9 cellular contexts compared by ENCODE assay signal in genomic region chr7:104985259-104985617, GRCh38. TPM values are rescaled to one million over a fixed set of nuclear protein-coding genes. Genes with fewer than 3 reads are reported as not detected.
DNase-seq lines count a peak whose midpoint lies in the region; ATAC-seq and TF ChIP-seq lines count a peak whose summit lies in the region.
"Had no signal": no experiment of that assay in that cellular context is flagged by ENCODE, and none has a peak within 500 bp of the region (broad histone marks: within the 10 kb centered on the region; RNA-seq: fewer than 3 reads in every experiment).

No MANE protein-coding gene starts in this region.

- H3K27ac Mint-ChIP-seq in endodermal cell, result peak overlapping the region; percentile 99

- peaks cover 7% of the 10 kb centered on the region for H3K36me3 Mint-ChIP-seq in endodermal cell (ENCODE audit: low read depth)

- H3K4me3 ChIP-seq in OCI-LY3 (ENCODE audit: low read length) (peak overlapping the region; percentile 83), endodermal cell (ENCODE audit: low read length) (peak overlapping the region; percentile 81), rectal smooth muscle tissue (ENCODE audit: low read length) (no peak overlapping the region)

- 67 to 100% methylated on average over 1 of the region's 1 CpG for WGBS in endodermal cell (ENCODE audit: insufficient coverage in 1 of 2, insufficient read length in 1 of 2), 2 experiments

- H3K4me1 ChIP-seq in OCI-LY3 (ENCODE audit: low read length) (peaks cover 57% of the 10 kb centered on the region), endodermal cell (ENCODE audit: control insufficient read depth, insufficient read depth, low read length) (peaks cover 17% of the 10 kb centered on the region), rectal smooth muscle tissue (ENCODE audit: control insufficient read depth, insufficient read depth, low read length) (peaks cover 21% of the 10 kb centered on the region)

- no peak overlapping the region for H2AFZ ChIP-seq in OCI-LY3 (ENCODE audit: low read depth, low read length)

- peak overlapping the region; percentile 85 for H3K4me3 Mint-ChIP-seq in endodermal cell

- ATAC-seq in GM19324 (IDR thresholded peaks at IDR 0.05; ENCODE audit: low FRiP score, unreplicated experiment), result no peak

- H3K27ac ChIP-seq in OCI-LY3 (ENCODE audit: low read length) (peak overlapping the region; percentile 76), endodermal cell (ENCODE audit: low read depth, low read length) (no peak overlapping the region), rectal smooth muscle tissue (ENCODE audit: low read depth, low read length) (peak overlapping the region; percentile 96)

- H3K79me2 ChIP-seq in OCI-LY3 (ENCODE audit: low read length), result peaks cover 26% of the 10 kb centered on the region

- H3K27me3 ChIP-seq in OCI-LY3 (ENCODE audit: low read depth, low read length), result no peaks in the 10 kb centered on the region
- H3K27me3 ChIP-seq in endodermal cell (ENCODE audit: control insufficient read depth, insufficient read depth, low read length, poor library complexity, severe bottlenecking), result no peaks in the 10 kb centered on the region
- no peaks in the 10 kb centered on the region for H3K27me3 ChIP-seq in rectal smooth muscle tissue (ENCODE audit: control insufficient read depth, insufficient read depth, low read length)

- DNase-seq in DMS53 (lab: John Stamatoyannopoulos, UW), result peak; percentile 44
- no peak for DNase-seq in DMS53 treated with DMSO at 0.1 percent for 48 hours (lab: John Stamatoyannopoulos, UW; ENCODE audit: unreplicated experiment)
- no peak for DNase-seq in endodermal cell
- DNase-seq in activated CD4-positive, CD25-positive, alpha-beta regulatory T cell (lab: John Stamatoyannopoulos, UW), result no peak
- DNase-seq in activated effector memory CD4-positive, alpha-beta T cell treated with Interleukin-2 at 50 U/mL for 16 hours, result no peak
- DNase-seq: dermis blood vessel endothelial cell had no signal

- no peaks in the 10 kb centered on the region for H3K9me3 Mint-ChIP-seq in endodermal cell

- H3K36me3 ChIP-seq in OCI-LY3 (replicated peaks; ENCODE audit: low read depth, low read length), result no peaks in the 10 kb centered on the region
- H3K36me3 ChIP-seq in endodermal cell (ENCODE audit: control insufficient read depth, insufficient read depth, low read length), result peaks cover 20% of the 10 kb centered on the region
- no peaks in the 10 kb centered on the region for H3K36me3 ChIP-seq in rectal smooth muscle tissue (ENCODE audit: control insufficient read depth, insufficient read depth, low read length)

- peaks cover 48% of the 10 kb centered on the region for H3K4me1 Mint-ChIP-seq in endodermal cell

- H3K9ac ChIP-seq in OCI-LY3 (ENCODE audit: low read length) (no peak overlapping the region), endodermal cell (ENCODE audit: extremely low read depth, low read length, poor library complexity, severe bottlenecking) (no peak overlapping the region), rectal smooth muscle tissue (ENCODE audit: low read length) (no peak overlapping the region)

- no peaks in the 10 kb centered on the region for H3K27me3 Mint-ChIP-seq in endodermal cell (ENCODE audit: insufficient read depth)

- no peaks in the 10 kb centered on the region for H3K9me3 ChIP-seq in OCI-LY3 (ENCODE audit: insufficient read depth, low read length)
- no peaks in the 10 kb centered on the region for H3K9me3 ChIP-seq in endodermal cell (ENCODE audit: control insufficient read depth, low read length)

- TF ChIP-seq CTCF in OCI-LY3 (IDR thresholded peaks at IDR 0.05; ENCODE audit: low read depth, low read length) (no peak), endodermal cell (conservative IDR thresholded peaks at IDR 0.05) (no peak)

- peak overlapping the region; percentile 87 for H3K4me2 ChIP-seq in OCI-LY3 (ENCODE audit: low read length)

- peaks cover 27% of the 10 kb centered on the region for H4K20me1 ChIP-seq in OCI-LY3 (ENCODE audit: insufficient read depth, low read length)

RNA-seq across cellular contexts. Expression of gene KMT2E, which starts 28.8 kb away (rescaled TPM):
- total RNA-seq in endodermal cell, result 10 to 100 TPM; 65.7 to 70.4 TPM
- polyA plus RNA-seq in endodermal cell (2013, experiment 1 of 2), result 73.3 TPM
- polyA plus RNA-seq in endodermal cell (2013, experiment 2 of 2), result 71.3 TPM
